ENCODE assay signal across 2 cellular contexts in the genomic region with DNA sequence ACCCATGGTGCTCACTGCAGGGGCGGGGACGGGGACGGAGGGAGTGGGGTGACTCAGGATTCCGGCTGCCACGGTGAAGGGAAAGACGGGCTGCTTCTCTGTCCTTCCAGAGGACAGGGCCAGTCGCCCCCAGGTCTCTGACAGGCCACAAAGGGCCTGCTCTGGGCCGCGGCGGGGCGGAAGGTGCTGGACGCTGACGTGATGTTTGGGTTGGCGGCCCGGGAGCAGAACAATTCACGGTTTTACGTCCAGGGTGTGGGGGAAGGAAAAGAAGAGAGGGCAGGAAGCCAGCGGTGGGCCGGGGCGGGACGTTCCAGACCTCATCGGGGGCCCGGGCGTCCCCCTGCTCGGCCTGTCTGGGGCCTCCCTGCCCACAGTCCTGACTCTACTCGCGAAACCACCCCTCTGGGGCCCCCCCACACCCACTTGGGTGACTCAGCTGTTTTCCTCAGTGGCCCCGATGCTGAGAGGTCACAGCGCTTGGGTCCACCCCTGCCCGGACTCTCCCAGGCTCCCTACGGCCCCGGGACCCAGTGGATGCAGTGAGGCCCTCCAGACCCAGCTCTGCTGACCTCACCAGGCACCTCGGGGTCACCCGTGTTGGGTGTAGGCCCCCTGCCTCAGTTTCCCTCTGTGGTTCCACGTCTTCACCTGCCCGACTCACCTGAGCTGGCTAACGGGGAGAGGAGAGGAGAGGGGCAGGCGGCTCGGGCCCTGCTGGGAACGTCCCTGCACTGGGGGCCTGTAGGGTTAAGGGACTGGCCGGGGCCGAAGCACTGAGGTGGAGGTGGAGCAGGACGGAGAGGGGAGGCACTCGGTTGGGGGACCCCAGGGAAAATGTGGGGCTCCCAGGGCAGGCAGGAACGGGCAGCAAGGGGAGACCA.
A peak's percentile ranks its signal among the peaks of the same experiment; 100 is the strongest.
TF ChIP-seq lines count a peak whose summit lies in the region.

No MANE protein-coding gene starts in this region.

TF ChIP-seq in endothelial cell of umbilical vein, 7 proteins besides CTCF, POLR2A, EP300 and RAD21:
- TF ChIP-seq FOS (IDR thresholded peaks at IDR 0.05; ENCODE audit: borderline replicate concordance, insufficient read depth, low read length) = peak; percentile 36
- TF ChIP-seq POLR2AphosphoS5 (IDR thresholded peaks at IDR 0.05; ENCODE audit: insufficient read depth, low read depth, low read length) = peak; percentile 83
- TF ChIP-seq MYC (IDR thresholded peaks at IDR 0.05; ENCODE audit: low read depth, low read length) = no peak
TF ChIP-seq in endothelial cell of umbilical vein: peak in this region for 2.

TF ChIP-seq in neural cell, 6 proteins besides CTCF, POLR2A, EP300 and RAD21:
- TF ChIP-seq MXI1 (conservative IDR thresholded peaks at IDR 0.05; ENCODE audit: poor library complexity, severe bottlenecking) (no peak), TAF1 (IDR thresholded peaks at IDR 0.05; ENCODE audit: low read depth) (no peak), POLR2AphosphoS5 (IDR thresholded peaks at IDR 0.05) (no peak), SMC3 (conservative IDR thresholded peaks at IDR 0.05; ENCODE audit: poor library complexity) (no peak), EZH2 (IDR thresholded peaks at IDR 0.05; ENCODE audit: borderline replicate concordance, insufficient read depth, low read length, poor library complexity, severe bottlenecking) (no peak)
- TF ChIP-seq, protein P1, sequence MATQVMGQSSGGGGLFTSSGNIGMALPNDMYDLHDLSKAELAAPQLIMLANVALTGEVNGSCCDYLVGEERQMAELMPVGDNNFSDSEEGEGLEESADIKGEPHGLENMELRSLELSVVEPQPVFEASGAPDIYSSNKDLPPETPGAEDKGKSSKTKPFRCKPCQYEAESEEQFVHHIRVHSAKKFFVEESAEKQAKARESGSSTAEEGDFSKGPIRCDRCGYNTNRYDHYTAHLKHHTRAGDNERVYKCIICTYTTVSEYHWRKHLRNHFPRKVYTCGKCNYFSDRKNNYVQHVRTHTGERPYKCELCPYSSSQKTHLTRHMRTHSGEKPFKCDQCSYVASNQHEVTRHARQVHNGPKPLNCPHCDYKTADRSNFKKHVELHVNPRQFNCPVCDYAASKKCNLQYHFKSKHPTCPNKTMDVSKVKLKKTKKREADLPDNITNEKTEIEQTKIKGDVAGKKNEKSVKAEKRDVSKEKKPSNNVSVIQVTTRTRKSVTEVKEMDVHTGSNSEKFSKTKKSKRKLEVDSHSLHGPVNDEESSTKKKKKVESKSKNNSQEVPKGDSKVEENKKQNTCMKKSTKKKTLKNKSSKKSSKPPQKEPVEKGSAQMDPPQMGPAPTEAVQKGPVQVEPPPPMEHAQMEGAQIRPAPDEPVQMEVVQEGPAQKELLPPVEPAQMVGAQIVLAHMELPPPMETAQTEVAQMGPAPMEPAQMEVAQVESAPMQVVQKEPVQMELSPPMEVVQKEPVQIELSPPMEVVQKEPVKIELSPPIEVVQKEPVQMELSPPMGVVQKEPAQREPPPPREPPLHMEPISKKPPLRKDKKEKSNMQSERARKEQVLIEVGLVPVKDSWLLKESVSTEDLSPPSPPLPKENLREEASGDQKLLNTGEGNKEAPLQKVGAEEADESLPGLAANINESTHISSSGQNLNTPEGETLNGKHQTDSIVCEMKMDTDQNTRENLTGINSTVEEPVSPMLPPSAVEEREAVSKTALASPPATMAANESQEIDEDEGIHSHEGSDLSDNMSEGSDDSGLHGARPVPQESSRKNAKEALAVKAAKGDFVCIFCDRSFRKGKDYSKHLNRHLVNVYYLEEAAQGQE (IDR thresholded peaks at IDR 0.05; ENCODE audit: borderline replicate concordance) = no peak
